ENCODE assay signal across 8 cellular contexts in genomic region chr9:5832543-5833529, GRCh38. TPM values are rescaled to one million over a fixed set of nuclear protein-coding genes. Genes with fewer than 3 reads are reported as not detected.
DNase-seq lines count a peak whose midpoint lies in the region; ATAC-seq and TF ChIP-seq lines count a peak whose summit lies in the region.

Gene ERMP1 (minus strand): TSS chr9:5833117. CDS start chr9:5833027, 90 bp downstream.

- H3F3A ChIP-seq in GM23248 (ENCODE audit: insufficient read depth) = no peaks in the 10 kb centered on the region

- peak; percentile 83 for DNase-seq in EH (ENCODE audit: low read depth)
- peak; percentile 91 for DNase-seq in GM23248
- DNase-seq in Karpas-422 = peak; percentile 95
- peak; percentile 86 to 95 (median 93) for DNase-seq in Peyer's patch
- DNase-seq in activated T-helper 1 cell treated with anti-CD3 and anti-CD28 coated beads, Interleukin-12 subunit alpha, Interleukin-12 subunit beta, Interleukin-2, Interleukin-4 antibody, amounts not matched to agents 30 ng/mL and 10 ng/mL and 1 ng/mL, durations not matched to agents 14 hours and 24 hours and 36 hours (ENCODE audit: low spot score) = peak; percentile 89
- peak; percentile 73 for DNase-seq in fibroblast of mammary gland (ENCODE audit: low read depth)
- DNase-seq in natural killer cell = peak; percentile 88
- DNase-seq in stimulated activated naive CD4-positive, alpha-beta T cell treated with Interleukin-2 at 50 U/mL for 16 hours (lab: John Stamatoyannopoulos, UW) = peak; percentile 87

- H3K79me2 ChIP-seq in GM23248 (ENCODE audit: insufficient read depth) (no peaks in the 10 kb centered on the region), Karpas-422 (ENCODE audit: low read length) (peaks cover 42% of the 10 kb centered on the region)

- H3K4me2 ChIP-seq in GM23248 (ENCODE audit: unreplicated experiment) = peak within 1 kb of the TSS; percentile 78
- peak within 1 kb of the TSS; percentile 97 for H3K4me2 ChIP-seq in Karpas-422 (ENCODE audit: low read depth, low read length, poor library complexity, severe bottlenecking)

- H3K27ac Mint-ChIP-seq in activated T-helper 1 cell treated with anti-CD3 and anti-CD28 coated beads, Interleukin-12 subunit alpha, Interleukin-12 subunit beta, Interleukin-2, Interleukin-4 antibody, amounts not matched to agents 30 ng/mL and 10 ng/mL and 1 ng/mL, durations not matched to agents 14 hours and 24 hours and 36 hours = peak within 1 kb of the TSS; percentile 82
- H3K27ac Mint-ChIP-seq in natural killer cell = peak within 1 kb of the TSS; percentile 91 to 95

- peak; percentile 92 to 97 (median 93) for ATAC-seq in natural killer cell

- no peaks in the 10 kb centered on the region for H3K27me3 ChIP-seq in GM23248 (replicated peaks; ENCODE audit: insufficient read depth)
- no peaks in the 10 kb centered on the region for H3K27me3 ChIP-seq in Karpas-422 (ENCODE audit: low read length)
- H3K27me3 ChIP-seq in Peyer's patch = no peaks in the 10 kb centered on the region

- in situ Hi-C loops in GM23248 (cut with MboI) = no loop called here

- TF ChIP-seq POLR2A in Peyer's patch (IDR thresholded peaks at IDR 0.05) = peak; percentile 64 to 69

- no peaks in the 10 kb centered on the region for H3K9me3 ChIP-seq in GM23248 (ENCODE audit: low read depth)
- no peaks in the 10 kb centered on the region for H3K9me3 ChIP-seq in Karpas-422 (ENCODE audit: low read length)
- no peaks in the 10 kb centered on the region for H3K9me3 ChIP-seq in Peyer's patch

- H3K4me1 Mint-ChIP-seq in activated T-helper 1 cell treated with anti-CD3 and anti-CD28 coated beads, Interleukin-12 subunit alpha, Interleukin-12 subunit beta, Interleukin-2, Interleukin-4 antibody, amounts not matched to agents 30 ng/mL and 10 ng/mL and 1 ng/mL, durations not matched to agents 14 hours and 24 hours and 36 hours (ENCODE audit: low read depth) = peaks cover 62% of the 10 kb centered on the region
- H3K4me1 Mint-ChIP-seq in natural killer cell = peaks cover 47 to 48% of the 10 kb centered on the region in 2 donors

- no peaks in the 10 kb centered on the region for H3K27me3 Mint-ChIP-seq in activated T-helper 1 cell treated with anti-CD3 and anti-CD28 coated beads, Interleukin-12 subunit alpha, Interleukin-12 subunit beta, Interleukin-2, Interleukin-4 antibody, amounts not matched to agents 30 ng/mL and 10 ng/mL and 1 ng/mL, durations not matched to agents 14 hours and 24 hours and 36 hours (ENCODE audit: insufficient read depth)
- peaks cover 0 to 2% of the 10 kb centered on the region in 2 donors for H3K27me3 Mint-ChIP-seq in natural killer cell (ENCODE audit: low read depth in 2 of 2)

- H3K4me3 ChIP-seq in GM23248 = peak within 1 kb of the TSS; percentile 72
- peak within 1 kb of the TSS; percentile 98 for H3K4me3 ChIP-seq in Karpas-422 (ENCODE audit: low read length)
- peak within 1 kb of the TSS; percentile 80 to 98 (median 95) for H3K4me3 ChIP-seq in Peyer's patch
- peak within 1 kb of the TSS; percentile 70 for H3K4me3 ChIP-seq in fibroblast of mammary gland (ENCODE audit: control insufficient read depth, low read depth, low read length)

- TF ChIP-seq CTCF in Peyer's patch (IDR thresholded peaks at IDR 0.05) = peak; percentile 71 to 96 (median 94)
- TF ChIP-seq CTCF in fibroblast of mammary gland (conservative IDR thresholded peaks at IDR 0.05; ENCODE audit: control insufficient read depth, insufficient read depth, low read depth, low read length) = peak; percentile 49
- TF ChIP-seq CTCF in natural killer cell (IDR thresholded peaks at IDR 0.05) = peak; percentile 90

- H3K9ac ChIP-seq in GM23248 (peak within 1 kb of the TSS; percentile 52), Karpas-422 (ENCODE audit: low read length) (peak within 1 kb of the TSS; percentile 84)

- intact Hi-C loops in activated T-helper 1 cell treated with anti-CD3 and anti-CD28 coated beads, Interleukin-12 subunit alpha, Interleukin-12 subunit beta, Interleukin-2, Interleukin-4 antibody, amounts not matched to agents 30 ng/mL and 10 ng/mL and 1 ng/mL, durations not matched to agents 14 hours and 24 hours and 36 hours (cut with micrococcal nuclease) = loop anchor here (1.0 to 5.0 kb wide), 8 partner anchors 8 to 924 kb away; partner anchors contain the start of genes KDM4C and RIC1
- intact Hi-C loops in natural killer cell (cut with micrococcal nuclease) = loop anchor here (2.0 kb wide), 1 partner anchor 18 kb away; no protein-coding TSS in a partner anchor

- no peaks in the 10 kb centered on the region for H3K36me3 ChIP-seq in GM23248 (ENCODE audit: low read depth)
- peaks cover 19% of the 10 kb centered on the region for H3K36me3 ChIP-seq in Karpas-422 (ENCODE audit: insufficient read depth, low read length)
- H3K36me3 ChIP-seq in Peyer's patch = no peaks in the 10 kb centered on the region

- H3K36me3 Mint-ChIP-seq in activated T-helper 1 cell treated with anti-CD3 and anti-CD28 coated beads, Interleukin-12 subunit alpha, Interleukin-12 subunit beta, Interleukin-2, Interleukin-4 antibody, amounts not matched to agents 30 ng/mL and 10 ng/mL and 1 ng/mL, durations not matched to agents 14 hours and 24 hours and 36 hours (ENCODE audit: low read depth) = peaks cover 22% of the 10 kb centered on the region
- no peaks in the 10 kb centered on the region for H3K36me3 Mint-ChIP-seq in natural killer cell

- 1% methylated on average over 78 to 85 of the region's 95 CpGs for WGBS in GM23248 (ENCODE audit: low coverage in 1 of 2, low lambda C conversion rate in 2 of 2, missing lambda C conversion rate in 2 of 2), 2 experiments

- H4K20me1 ChIP-seq in GM23248 (ENCODE audit: insufficient read depth) (no peaks in the 10 kb centered on the region), Karpas-422 (ENCODE audit: insufficient read depth, low read depth, low read length) (no peaks in the 10 kb centered on the region)

- H3K9me2 ChIP-seq in GM23248 (ENCODE audit: insufficient read depth) (no peaks in the 10 kb centered on the region), Karpas-422 (replicated peaks; ENCODE audit: insufficient read depth, low read length) (no peaks in the 10 kb centered on the region)

- H3K27ac ChIP-seq in GM23248 (no peak within 1 kb of the TSS), Karpas-422 (ENCODE audit: low read length) (peak within 1 kb of the TSS; percentile 58), Peyer's patch (peak within 1 kb of the TSS; percentile 81 to 91 (median 88))

- H2AFZ ChIP-seq in GM23248 (peak within 1 kb of the TSS; percentile 93), Karpas-422 (ENCODE audit: low read length) (peak within 1 kb of the TSS; percentile 94)

- H3K9me3 Mint-ChIP-seq in activated T-helper 1 cell treated with anti-CD3 and anti-CD28 coated beads, Interleukin-12 subunit alpha, Interleukin-12 subunit beta, Interleukin-2, Interleukin-4 antibody, amounts not matched to agents 30 ng/mL and 10 ng/mL and 1 ng/mL, durations not matched to agents 14 hours and 24 hours and 36 hours = no peaks in the 10 kb centered on the region
- H3K9me3 Mint-ChIP-seq in natural killer cell = no peaks in the 10 kb centered on the region

- H3K4me3 Mint-ChIP-seq in activated T-helper 1 cell treated with anti-CD3 and anti-CD28 coated beads, Interleukin-12 subunit alpha, Interleukin-12 subunit beta, Interleukin-2, Interleukin-4 antibody, amounts not matched to agents 30 ng/mL and 10 ng/mL and 1 ng/mL, durations not matched to agents 14 hours and 24 hours and 36 hours = peak within 1 kb of the TSS; percentile 92
- H3K4me3 Mint-ChIP-seq in natural killer cell = peak within 1 kb of the TSS; percentile 95

- H3K4me1 ChIP-seq in GM23248 (ENCODE audit: insufficient read depth) = peaks cover 11% of the 10 kb centered on the region; the same call in 1 of the 2 replicates
- H3K4me1 ChIP-seq in Karpas-422 (ENCODE audit: low read length) = peaks cover 53% of the 10 kb centered on the region
- peaks cover 0 to 31% (median 8%) of the 10 kb centered on the region in 4 donors for H3K4me1 ChIP-seq in Peyer's patch

RNA-seq across cellular contexts. Expression of gene ERMP1, which starts in this region (rescaled TPM):
- 8.4 and 10.5 TPM in 2 replicates for total RNA-seq in GM23248 (2014; rRNA removed; shearing (Covaris generic))
- 2.6 TPM in 2 replicates for polyA plus RNA-seq in GM23248 (2016; fragmentation: Nextera tagmentation; extraction: Ambion mirVana)
- 15.5 and 27.4 TPM in 2 replicates for total RNA-seq in Karpas-422 (2014; rRNA removed; shearing (Covaris generic); ENCODE audit: low replicate concordance)
- total RNA-seq in Peyer's patch (10 to 100 TPM; 20.8 to 23.2 (median 22.0) TPM), natural killer cell (10 to 100 TPM; 24.7 to 52.0 (median 29.3) TPM)
- 23.1 and 24.1 TPM in 2 replicates for total RNA-seq in activated T-helper 1 cell treated with anti-CD3 and anti-CD28 coated beads, Interleukin-12 subunit alpha, Interleukin-12 subunit beta, Interleukin-2, Interleukin-4 antibody, amounts not matched to agents 30 ng/mL and 10 ng/mL and 1 ng/mL, durations not matched to agents 14 hours and 24 hours and 36 hours
